ENCODE assay signal across 8 cellular contexts in genomic region chrX:63754860-63755579, GRCh38. TPM values are rescaled to one million over a fixed set of nuclear protein-coding genes. Genes with fewer than 3 reads are reported as not detected.
DNase-seq lines count a peak whose midpoint lies in the region; ATAC-seq and TF ChIP-seq lines count a peak whose summit lies in the region.

No MANE protein-coding gene starts in this region.

- H3K4me3 Mint-ChIP-seq in activated CD4-positive, alpha-beta T cell treated with anti-CD3 and anti-CD28 coated beads, Interleukin-2, amount 10 ng/mL, durations not matched to agents 7 days and 5 days, result peak overlapping the region; percentile 99

- H3K4me1 Mint-ChIP-seq in activated CD4-positive, alpha-beta T cell treated with anti-CD3 and anti-CD28 coated beads, Interleukin-2, amount 10 ng/mL, durations not matched to agents 7 days and 5 days, result peaks cover 41% of the 10 kb centered on the region

- H3K27ac ChIP-seq in coronary artery, result peak overlapping the region; percentile 91 to 96

- no peaks in the 10 kb centered on the region for H3K9me3 Mint-ChIP-seq in activated CD4-positive, alpha-beta T cell treated with anti-CD3 and anti-CD28 coated beads, Interleukin-2, amount 10 ng/mL, durations not matched to agents 7 days and 5 days

- intact Hi-C loops in left colon (cut with DNase I, micrococcal nuclease), result no loop called here

- H3K27me3 Mint-ChIP-seq in activated CD4-positive, alpha-beta T cell treated with anti-CD3 and anti-CD28 coated beads, Interleukin-2, amount 10 ng/mL, durations not matched to agents 7 days and 5 days, result no peaks in the 10 kb centered on the region

- TF ChIP-seq CTCF in BJ (IDR thresholded peaks at IDR 0.05; ENCODE audit: insufficient read depth, low read depth, low read length) (no peak), coronary artery (IDR thresholded peaks at IDR 0.05) (no peak)

- H3K36me3 Mint-ChIP-seq in activated CD4-positive, alpha-beta T cell treated with anti-CD3 and anti-CD28 coated beads, Interleukin-2, amount 10 ng/mL, durations not matched to agents 7 days and 5 days (ENCODE audit: low read depth), result peaks cover 4% of the 10 kb centered on the region

- H3K4me3 ChIP-seq in BJ (ENCODE audit: low read depth, low read length) (peak overlapping the region; percentile 73), coronary artery (peak overlapping the region; percentile 80)

- H3K27me3 ChIP-seq in BJ (ENCODE audit: control insufficient read depth, insufficient read depth, low read length), result no peaks in the 10 kb centered on the region

- POLR2A ChIA-PET in BJ (lab: Charles Lee), result interaction anchor here (0.5 kb wide), 1 partner anchor 242 kb away, joined by 3 read pairs; no protein-coding TSS in a partner anchor
- POLR2A ChIA-PET in activated CD4-positive, alpha-beta T cell treated with anti-CD3 and anti-CD28 coated beads, Interleukin-2, amount 10 ng/mL, durations not matched to agents 7 days and 5 days (lab: Charles Lee), result interaction anchor here (1.1 kb wide), 1 partner anchor 9 kb away, joined by 3 read pairs; no protein-coding TSS in a partner anchor

- H3K27ac Mint-ChIP-seq in activated CD4-positive, alpha-beta T cell treated with anti-CD3 and anti-CD28 coated beads, Interleukin-2, amount 10 ng/mL, durations not matched to agents 7 days and 5 days, result peak overlapping the region; percentile 99

- CTCF ChIA-PET in BJ (lab: Yijun Ruan, JAX), result interaction anchor here (1.4 kb wide), 1 partner anchor 18 kb away, joined by 3 read pairs; no protein-coding TSS in a partner anchor
- CTCF ChIA-PET in activated CD4-positive, alpha-beta T cell treated with anti-CD3 and anti-CD28 coated beads, Interleukin-2, amount 10 ng/mL, durations not matched to agents 7 days and 5 days (lab: Charles Lee), result interaction anchor here (1.1 to 1.5 kb wide), 3 partner anchors 12 to 28 kb away, joined by 3 to 4 read pairs (median 3); no protein-coding TSS in a partner anchor

- H3K36me3 ChIP-seq in BJ (ENCODE audit: control insufficient read depth, insufficient read depth, low read length), result no peaks in the 10 kb centered on the region

- DNase-seq in BJ (ENCODE audit: low read depth) (peak; percentile 78), GM19240 (ENCODE audit: insufficient read length, low spot score) (peak; percentile 38), NCI-H526 (lab: John Stamatoyannopoulos, UW) (peak; percentile 85 to 93), coronary artery (ENCODE audit: low spot score) (peak; percentile 95), left colon (peak; percentile 90 to 92)
- peak; percentile 87 for DNase-seq in activated CD4-positive, alpha-beta T cell treated with anti-CD3 and anti-CD28 coated beads, Interleukin-2, amount 10 ng/mL, durations not matched to agents 7 days and 5 days
- peak; percentile 71 to 73 for DNase-seq in stimulated activated CD4-positive, alpha-beta T cell treated with anti-CD3 and anti-CD28 coated beads, Interleukin-1b, Interleukin-23, amount 100 ng/mL, for 4 hours (ENCODE audit: low read depth in 2 of 2)

- ATAC-seq in HG03457 (IDR thresholded peaks at IDR 0.05; ENCODE audit: unreplicated experiment) (peak; percentile 96), left colon (peak; percentile 96)

RNA-seq across cellular contexts. Expression of gene ARHGEF9, which starts 30.0 kb away (rescaled TPM):
- polyA plus RNA-seq in BJ (2011; rRNA removed), result 17.6 and 18.2 TPM in 2 replicates
- polyA minus RNA-seq in BJ (2011; rRNA and poly(A)+ RNA removed), result 15.9 and 20.9 TPM in 2 replicates
- total RNA-seq in activated CD4-positive, alpha-beta T cell treated with anti-CD3 and anti-CD28 coated beads, Interleukin-2, amount 10 ng/mL, durations not matched to agents 7 days and 5 days, result 10 to 100 TPM; 21.6 to 22.3 TPM
- total RNA-seq in left colon, result 10 to 100 TPM; 31.0 to 40.0 TPM

Comparison
In these comparisons a context has a peak if more than half of its experiments do, and no peak if none do; other contexts are left out.
1. Peak in every context shown above with its lines: DNase-seq, ATAC-seq, H3K4me3 ChIP-seq and H3K27ac ChIP-seq.
2. DNase-seq: peak in every context shown above with its lines; median percentile 95 in coronary artery; 91 in left colon; 89 in NCI-H526; 87 in activated CD4-positive, alpha-beta T cell treated with anti-CD3 and anti-CD28 coated beads, Interleukin-2, amount 10 ng/mL, durations not matched to agents 7 days and 5 days; 78 in BJ; 72 in stimulated activated CD4-positive, alpha-beta T cell treated with anti-CD3 and anti-CD28 coated beads, Interleukin-1b, Interleukin-23, amount 100 ng/mL, for 4 hours; 38 in GM19240.